Comparison of ENCODE assay signal across 22 cellular contexts in the genomic region with DNA sequence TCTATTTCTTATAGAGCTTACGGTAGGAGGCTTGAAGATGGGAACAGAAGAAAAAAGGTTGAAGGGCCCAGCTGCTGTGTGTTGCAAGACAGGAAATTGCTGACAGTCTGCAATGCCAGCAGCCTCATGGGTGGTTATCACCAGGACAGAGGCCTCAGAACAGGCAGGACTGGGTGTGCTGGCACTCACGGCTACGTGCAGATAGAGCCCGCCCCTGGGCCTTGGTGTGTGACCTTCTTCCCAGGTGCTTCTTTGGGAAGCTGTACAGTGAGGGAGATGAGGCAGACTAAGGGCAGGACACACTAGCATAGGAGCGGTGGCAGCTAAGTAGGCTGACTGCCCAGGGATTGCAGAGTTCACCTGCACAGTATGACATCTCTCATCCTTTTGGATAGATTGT. TPM values are rescaled to one million over a fixed set of nuclear protein-coding genes. Genes with fewer than 3 reads are reported as not detected.
DNase-seq lines count a peak whose midpoint lies in the region; ATAC-seq and TF ChIP-seq lines count a peak whose summit lies in the region.
"Had no signal": no experiment of that assay in that cellular context is flagged by ENCODE, and none has a peak within 500 bp of the region (broad histone marks: within the 10 kb centered on the region; RNA-seq: fewer than 3 reads in every experiment).

No MANE protein-coding gene starts in this region.

- TF ChIP-seq CTCF in AG10803 (conservative IDR thresholded peaks at IDR 0.05; ENCODE audit: low read length) (no peak), foreskin fibroblast (IDR thresholded peaks at IDR 0.05; ENCODE audit: low read depth, low read length) (no peak)

- intact Hi-C loops in left colon (cut with DNase I, micrococcal nuclease), result no loop called here

- in situ Hi-C loops in KBM-7 (cut with MboI; ENCODE audit: low pct_unique_long_range_greater_than_20kb, low sequenced_read_pairs), result no loop called here

- H3K4me1 Mint-ChIP-seq in activated CD4-positive, alpha-beta T cell treated with anti-CD3 and anti-CD28 coated beads, Interleukin-2, amount 10 ng/mL, durations not matched to agents 7 days and 5 days, result no peaks in the 10 kb centered on the region
- no peaks in the 10 kb centered on the region for H3K4me1 Mint-ChIP-seq in activated T-cell treated with anti-CD3 and anti-CD28 coated beads, Interleukin-2, amount 50 U/mL, for 4 hours (ENCODE audit: low read depth)

- CTCF ChIA-PET in activated CD4-positive, alpha-beta T cell treated with anti-CD3 and anti-CD28 coated beads, Interleukin-2, amount 10 ng/mL, durations not matched to agents 7 days and 5 days (lab: Charles Lee), result no interaction called here

- H3K36me3 Mint-ChIP-seq in activated CD4-positive, alpha-beta T cell treated with anti-CD3 and anti-CD28 coated beads, Interleukin-2, amount 10 ng/mL, durations not matched to agents 7 days and 5 days (ENCODE audit: low read depth), result no peaks in the 10 kb centered on the region
- no peaks in the 10 kb centered on the region for H3K36me3 Mint-ChIP-seq in activated T-cell treated with anti-CD3 and anti-CD28 coated beads, Interleukin-2, amount 50 U/mL, for 4 hours (ENCODE audit: insufficient read depth)

- H3K4me3 Mint-ChIP-seq in activated CD4-positive, alpha-beta T cell treated with anti-CD3 and anti-CD28 coated beads, Interleukin-2, amount 10 ng/mL, durations not matched to agents 7 days and 5 days, result no peak overlapping the region
- no peak overlapping the region for H3K4me3 Mint-ChIP-seq in activated T-cell treated with anti-CD3 and anti-CD28 coated beads, Interleukin-2, amount 50 U/mL, for 4 hours
- H3K4me3 Mint-ChIP-seq: activated naive CD4-positive, alpha-beta T cell treated with anti-CD3 and anti-CD28 coated beads for 36 hours; effector memory CD8-positive, alpha-beta T cell had no signal

- DNase-seq in AG10803 (ENCODE audit: low read depth) (peak; percentile 4), KBM-7 (peak; percentile 41), SIG-M5 (lab: John Stamatoyannopoulos, UW) (peak; percentile 35), foreskin fibroblast (peak; percentile 12 to 14), left colon (no peak)
- no peak for DNase-seq in activated CD4-positive, alpha-beta T cell treated with anti-CD3 and anti-CD28 coated beads, Interleukin-2, amount 10 ng/mL, durations not matched to agents 7 days and 5 days
- DNase-seq in activated T-cell treated with anti-CD3 and anti-CD28 coated beads, Interleukin-2, amount 50 U/mL, for 4 hours, result no peak
- DNase-seq: activated CD4-positive, alpha-beta T cell treated with anti-CD3 and anti-CD28 coated beads, Interleukin-2, amount 50 U/mL, for 48 hours; activated naive CD4-positive, alpha-beta T cell treated with anti-CD3 and anti-CD28 coated beads for 36 hours; DMS79 treated with DMSO at 0.1 percent for 48 hours; effector memory CD8-positive, alpha-beta T cell; HCEC 1CT; Karpas-422; NCI-H1694; NCI-H226; testis had no signal

- H3K9me3 Mint-ChIP-seq in activated CD4-positive, alpha-beta T cell treated with anti-CD3 and anti-CD28 coated beads, Interleukin-2, amount 10 ng/mL, durations not matched to agents 7 days and 5 days, result no peaks in the 10 kb centered on the region
- no peaks in the 10 kb centered on the region for H3K9me3 Mint-ChIP-seq in activated T-cell treated with anti-CD3 and anti-CD28 coated beads, Interleukin-2, amount 50 U/mL, for 4 hours
- H3K9me3 Mint-ChIP-seq: activated naive CD4-positive, alpha-beta T cell treated with anti-CD3 and anti-CD28 coated beads for 36 hours; effector memory CD8-positive, alpha-beta T cell had no signal

- no peak overlapping the region for H3K4me3 ChIP-seq in AG10803 (ENCODE audit: low read length)
- no peak overlapping the region for H3K4me3 ChIP-seq in foreskin fibroblast (ENCODE audit: low read depth in 1 of 2, low read length in 2 of 2)
- H3K4me3 ChIP-seq: heart left ventricle, testis had no signal

- POLR2A ChIA-PET in activated CD4-positive, alpha-beta T cell treated with anti-CD3 and anti-CD28 coated beads, Interleukin-2, amount 10 ng/mL, durations not matched to agents 7 days and 5 days (lab: Charles Lee), result no interaction called here

- H3K27me3 Mint-ChIP-seq in activated CD4-positive, alpha-beta T cell treated with anti-CD3 and anti-CD28 coated beads, Interleukin-2, amount 10 ng/mL, durations not matched to agents 7 days and 5 days, result peaks cover 3% of the 10 kb centered on the region
- peaks cover 14% of the 10 kb centered on the region for H3K27me3 Mint-ChIP-seq in activated T-cell treated with anti-CD3 and anti-CD28 coated beads, Interleukin-2, amount 50 U/mL, for 4 hours (ENCODE audit: low read depth)

- no peak overlapping the region for H3K27ac Mint-ChIP-seq in activated CD4-positive, alpha-beta T cell treated with anti-CD3 and anti-CD28 coated beads, Interleukin-2, amount 10 ng/mL, durations not matched to agents 7 days and 5 days
- H3K27ac Mint-ChIP-seq: activated naive CD4-positive, alpha-beta T cell treated with anti-CD3 and anti-CD28 coated beads for 36 hours; effector memory CD8-positive, alpha-beta T cell had no signal

- no peak for ATAC-seq in left colon
- ATAC-seq in HG02623 (IDR thresholded peaks at IDR 0.05; ENCODE audit: unreplicated experiment), result no peak
- ATAC-seq in activated T-cell treated with anti-CD3 and anti-CD28 coated beads, Interleukin-2, amount 50 U/mL, for 4 hours, result no peak
- ATAC-seq: effector memory CD8-positive, alpha-beta T cell had no signal

RNA-seq across cellular contexts. Expression of gene PRAME, which starts 12.6 kb away (rescaled TPM):
- not detected for total RNA-seq in activated CD4-positive, alpha-beta T cell treated with anti-CD3 and anti-CD28 coated beads, Interleukin-2, amount 10 ng/mL, durations not matched to agents 7 days and 5 days
- total RNA-seq in left colon, result not detected
- 1 to 10 TPM in 2 of 3 donors, under 1 TPM in 1; 0.95 to 1.3 (median 1.2) TPM for total RNA-seq in activated T-cell treated with anti-CD3 and anti-CD28 coated beads, Interleukin-2, amount 50 U/mL, for 4 hours
- total RNA-seq: activated naive CD4-positive, alpha-beta T cell treated with anti-CD3 and anti-CD28 coated beads for 36 hours; aorta; cerebellum; fibroblast of lung; liver had no signal

RNA-seq across cellular contexts. Expression of gene ZNF280A, which starts 26.4 kb away (rescaled TPM):
- total RNA-seq in activated CD4-positive, alpha-beta T cell treated with anti-CD3 and anti-CD28 coated beads, Interleukin-2, amount 10 ng/mL, durations not matched to agents 7 days and 5 days, result not detected
- total RNA-seq in left colon, result not detected
- total RNA-seq in activated T-cell treated with anti-CD3 and anti-CD28 coated beads, Interleukin-2, amount 50 U/mL, for 4 hours, result not detected
- total RNA-seq: activated naive CD4-positive, alpha-beta T cell treated with anti-CD3 and anti-CD28 coated beads for 36 hours; aorta; cerebellum; fibroblast of lung; heart left ventricle; liver had no signal

RNA-seq across cellular contexts. Expression of gene ZNF280B, which starts 37.9 kb away (rescaled TPM):
- total RNA-seq in activated CD4-positive, alpha-beta T cell treated with anti-CD3 and anti-CD28 coated beads, Interleukin-2, amount 10 ng/mL, durations not matched to agents 7 days and 5 days, result 1 to 10 TPM; 1.9 to 2.5 TPM
- 1 to 10 TPM in 1 of 2 donors, under 1 TPM in 1; 0.92 to 1.4 TPM for total RNA-seq in left colon
- total RNA-seq in activated T-cell treated with anti-CD3 and anti-CD28 coated beads, Interleukin-2, amount 50 U/mL, for 4 hours, result 1 to 10 TPM; 2.4 to 3.7 (median 2.6) TPM

Comparison
In these comparisons a context has a peak if more than half of its experiments do, and no peak if none do; other contexts are left out.
1. DNase-seq: peak in AG10803 (single experiment), KBM-7 (single experiment), SIG-M5 (single experiment) and foreskin fibroblast (2 of 2); none in activated CD4-positive, alpha-beta T cell treated with anti-CD3 and anti-CD28 coated beads, Interleukin-2, amount 10 ng/mL, durations not matched to agents 7 days and 5 days (single experiment), left colon (0 of 2) and activated T-cell treated with anti-CD3 and anti-CD28 coated beads, Interleukin-2, amount 50 U/mL, for 4 hours (single experiment).